In genomic region chr12:20495997-20496396, GRCh38 we compare ENCODE assay signal across 25 cellular contexts.
"Had no signal": no experiment of that assay in that cellular context is flagged by ENCODE, and none has a peak within 500 bp of the region (broad histone marks: within the 10 kb centered on the region; RNA-seq: fewer than 3 reads in every experiment).

No MANE protein-coding gene starts in this region.

- H3K27ac ChIP-seq: body of pancreas, epithelial cell of prostate, esophagus squamous epithelium, WERI-Rb-1 had no signal

- H3K27me3 ChIP-seq: body of pancreas, esophagus squamous epithelium, gastroesophageal sphincter had no signal

- H3K36me3 Mint-ChIP-seq: activated naive CD4-positive, alpha-beta T cell treated with anti-CD3 and anti-CD28 coated beads, Interleukin-2, amount 50 U/mL, for 72 hours; activated naive CD8-positive, alpha-beta T cell treated with anti-CD3 and anti-CD28 coated beads, Interleukin-2, amount 10 ng/mL, durations not matched to agents 7 days and 5 days had no signal

- ATAC-seq: activated CD4-positive, CD25-positive, alpha-beta regulatory T cell treated with anti-CD3 and anti-CD28 coated beads, Interleukin-2, amount 50 U/mL, for 24 hours; activated CD8-positive, alpha-beta T cell treated with anti-CD3 and anti-CD28 coated beads for 36 hours; activated naive CD4-positive, alpha-beta T cell treated with anti-CD3 and anti-CD28 coated beads, Interleukin-2, amount 50 U/mL, for 72 hours; activated T-cell treated with anti-CD3 and anti-CD28 coated beads, Interleukin-2, amount 50 U/mL, for 4 hours; body of pancreas; gastroesophageal sphincter; T-helper 17 cell had no signal

- H3K4me1 ChIP-seq: body of pancreas had no signal

- H3K27ac Mint-ChIP-seq: activated B cell treated with CpG ODN at 0.5 μM for 24 hours; activated CD8-positive, alpha-beta T cell treated with anti-CD3 and anti-CD28 coated beads for 36 hours; activated naive CD4-positive, alpha-beta T cell treated with anti-CD3 and anti-CD28 coated beads for 36 hours; activated naive CD4-positive, alpha-beta T cell treated with anti-CD3 and anti-CD28 coated beads, Interleukin-2, amount 50 U/mL, for 72 hours; activated naive CD8-positive, alpha-beta T cell treated with anti-CD3 and anti-CD28 coated beads, Interleukin-2, amount 10 ng/mL, durations not matched to agents 7 days and 5 days; activated T-helper 2 cell treated with anti-CD3 and anti-CD28 coated beads, Interferon-gamma antibody, Interleukin-2, Interleukin-4, amounts not matched to agents 10 μg/mL and 5 μg/mL and 100 μg/mL, durations not matched to agents 14 hours and 24 hours and 36 hours; T-helper 17 cell; T-helper 2 cell treated with Interferon-gamma antibody and Interleukin-4, amounts not matched to agents 5 μg/mL and 100 μg/mL, for 36 hours had no signal

- H3K36me3 ChIP-seq: esophagus squamous epithelium, gastroesophageal sphincter, WERI-Rb-1 had no signal

- H3K27me3 Mint-ChIP-seq: activated B cell treated with CpG ODN at 0.5 μM for 24 hours; activated CD8-positive, alpha-beta T cell treated with anti-CD3 and anti-CD28 coated beads for 36 hours had no signal

- DNase-seq: activated B cell treated with CpG ODN at 0.5 μM for 24 hours; activated CD4-positive, alpha-beta T cell treated with anti-CD3 and anti-CD28 coated beads for 48 hours; activated CD4-positive, alpha-beta T cell treated with anti-CD3 and anti-CD28 coated beads, Interleukin-2, amount 50 U/mL, for 1 hour; activated CD4-positive, alpha-beta T cell treated with anti-CD3 and anti-CD28 coated beads, Interleukin-2, amount 50 U/mL, for 48 hours; activated CD8-positive, alpha-beta memory T cell treated with anti-CD3 and anti-CD28 coated beads for 24 hours; activated CD8-positive, alpha-beta T cell treated with anti-CD3 and anti-CD28 coated beads for 36 hours; activated effector memory CD4-positive, alpha-beta T cell treated with anti-CD3 and anti-CD28 coated beads, Interleukin-2, amount 50 U/mL, for 16 hours; activated naive CD4-positive, alpha-beta T cell treated with anti-CD3 and anti-CD28 coated beads for 36 hours; activated naive CD8-positive, alpha-beta T cell treated with anti-CD3 and anti-CD28 coated beads, Interleukin-2, amount 10 ng/mL, durations not matched to agents 7 days and 5 days; activated T-cell treated with anti-CD3 and anti-CD28 coated beads, Interleukin-2, amount 50 U/mL, for 4 hours; body of pancreas; caudate nucleus; effector CD8-positive, alpha-beta T cell; esophagus squamous epithelium; foreskin melanocyte; T-helper 1 cell; T-helper 17 cell; T1000; WERI-Rb-1 had no signal

- H3K9me3 ChIP-seq: body of pancreas, esophagus squamous epithelium, gastroesophageal sphincter had no signal

- H3K4me3 Mint-ChIP-seq: activated B cell treated with CpG ODN at 0.5 μM for 24 hours; activated CD8-positive, alpha-beta T cell treated with anti-CD3 and anti-CD28 coated beads for 36 hours; activated naive CD4-positive, alpha-beta T cell treated with anti-CD3 and anti-CD28 coated beads for 36 hours; activated naive CD8-positive, alpha-beta T cell treated with anti-CD3 and anti-CD28 coated beads, Interleukin-2, amount 10 ng/mL, durations not matched to agents 7 days and 5 days; activated T-cell treated with anti-CD3 and anti-CD28 coated beads, Interleukin-2, amount 50 U/mL, for 4 hours; T-helper 17 cell; T-helper 2 cell treated with Interferon-gamma antibody and Interleukin-4, amounts not matched to agents 5 μg/mL and 100 μg/mL, for 36 hours had no signal

- H3K9me3 Mint-ChIP-seq: activated CD8-positive, alpha-beta T cell treated with anti-CD3 and anti-CD28 coated beads for 36 hours; activated naive CD8-positive, alpha-beta T cell treated with anti-CD3 and anti-CD28 coated beads, Interleukin-2, amount 10 ng/mL, durations not matched to agents 7 days and 5 days; activated T-helper 2 cell treated with anti-CD3 and anti-CD28 coated beads, Interferon-gamma antibody, Interleukin-2, Interleukin-4, amounts not matched to agents 10 μg/mL and 5 μg/mL and 100 μg/mL, durations not matched to agents 14 hours and 24 hours and 36 hours; T-helper 2 cell treated with Interferon-gamma antibody and Interleukin-4, amounts not matched to agents 5 μg/mL and 100 μg/mL, for 36 hours had no signal

- H3K4me3 ChIP-seq: body of pancreas, esophagus squamous epithelium, gastroesophageal sphincter had no signal

- H3K4me1 Mint-ChIP-seq: activated B cell treated with CpG ODN at 0.5 μM for 24 hours, T-helper 17 cell had no signal
